In the genomic region with DNA sequence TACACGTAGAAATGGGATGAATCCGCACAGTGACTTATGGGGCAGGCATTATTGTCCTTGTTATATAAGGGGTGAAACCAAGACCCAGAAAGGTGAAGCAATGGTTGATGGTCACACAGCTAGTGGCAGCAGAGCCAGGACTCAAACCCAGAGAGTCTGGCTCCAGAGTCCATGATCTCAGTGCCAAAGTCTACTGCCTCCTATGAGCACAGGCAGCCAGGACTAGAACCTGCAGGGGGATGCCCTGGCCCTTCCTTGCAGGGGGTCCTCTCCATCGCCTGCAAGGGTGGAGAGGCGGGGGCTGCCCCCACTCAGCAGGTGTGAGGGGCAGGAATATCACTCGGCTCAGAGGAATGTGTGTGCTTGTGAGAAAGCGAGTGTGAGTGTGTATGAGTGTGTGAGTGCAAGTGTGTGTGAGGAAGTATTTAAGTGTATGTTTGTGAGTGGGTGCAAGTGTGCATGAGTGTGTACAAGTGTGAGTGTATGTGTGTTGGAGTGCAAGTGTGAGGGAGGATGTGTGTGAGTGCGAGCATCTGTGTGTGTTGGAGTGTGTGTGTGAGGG, we compare ENCODE assay signal across 1 cellular context.
TF ChIP-seq lines count a peak whose summit lies in the region.

No MANE protein-coding gene starts in this region.

TF ChIP-seq in A549, 52 proteins besides CTCF, POLR2A, EP300 and RAD21 (continued from another document):
- no peak for TF ChIP-seq EHF (CRISPR knock-in tag; IDR thresholded peaks at IDR 0.05)
- no peak for TF ChIP-seq POLR2AphosphoS2 (conservative IDR thresholded peaks at IDR 0.05; ENCODE audit: low read length)
- TF ChIP-seq MYC (IDR thresholded peaks at IDR 0.05; ENCODE audit: borderline replicate concordance, low read length) = no peak
- TF ChIP-seq PHF8 (IDR thresholded peaks at IDR 0.05; ENCODE audit: borderline replicate concordance, low read depth) = no peak
- TF ChIP-seq HMGXB4 (CRISPR knock-in tag; IDR thresholded peaks at IDR 0.05; ENCODE audit: borderline replicate concordance) = no peak
